Comparison of ENCODE assay signal across 12 cellular contexts in genomic region chr1:195663549-195664280, GRCh38.
DNase-seq lines count a peak whose midpoint lies in the region; ATAC-seq, FAIRE-seq and TF ChIP-seq lines count a peak whose summit lies in the region.
"Had no signal": no experiment of that assay in that cellular context is flagged by ENCODE, and none has a peak within 500 bp of the region (broad histone marks: within the 10 kb centered on the region; RNA-seq: fewer than 3 reads in every experiment).

No MANE protein-coding gene starts in this region.

- no peak for TF ChIP-seq CTCF in Calu3 (IDR thresholded peaks at IDR 0.05; ENCODE audit: unreplicated experiment)
- no peak for TF ChIP-seq CTCF in bronchial epithelial cell (IDR thresholded peaks at IDR 0.05; ENCODE audit: insufficient read depth, low read length, severe bottlenecking)
- no peak for TF ChIP-seq CTCF in coronary artery (IDR thresholded peaks at IDR 0.05)
- no peak for TF ChIP-seq CTCF in left ventricle myocardium inferior (IDR thresholded peaks at IDR 0.05; ENCODE audit: borderline replicate concordance)

- H3K4me3 Mint-ChIP-seq in Calu3 (ENCODE audit: low read depth, unreplicated experiment) (peak overlapping the region; percentile 30), immature natural killer cell (no peak overlapping the region)

- peak; percentile 50 for DNase-seq in Calu3
- DNase-seq in MV-4-11 (lab: John Stamatoyannopoulos, UW) = peak; percentile 73
- peak; percentile 81 for DNase-seq in bronchial epithelial cell (ENCODE audit: low read depth)
- no peak for DNase-seq in coronary artery (ENCODE audit: low spot score)
- no peak for DNase-seq in left ventricle myocardium inferior
- DNase-seq in immature natural killer cell = no peak
- DNase-seq: activated CD4-positive, CD25-positive, alpha-beta regulatory T cell; activated gamma-delta T cell; kidney glomerular epithelial cell; NCI-H1417 had no signal

- H3K9me3 ChIP-seq in mesodermal cell (ENCODE audit: control insufficient read depth, low read length) (no peaks in the 10 kb centered on the region), left ventricle myocardium inferior (replicated peaks) (peaks cover 15% of the 10 kb centered on the region)

- H3K4me1 Mint-ChIP-seq in Calu3 (ENCODE audit: low read depth, unreplicated experiment) = peaks cover 20% of the 10 kb centered on the region
- no peaks in the 10 kb centered on the region for H3K4me1 Mint-ChIP-seq in immature natural killer cell

- H3K27ac ChIP-seq in mesodermal cell (ENCODE audit: low read depth, low read length, severe bottlenecking) (peak overlapping the region; percentile 61), coronary artery (no peak overlapping the region), left ventricle myocardium inferior (replicated peaks) (no peak overlapping the region)

- H3K36me3 ChIP-seq in bronchial epithelial cell (ENCODE audit: control insufficient read depth, insufficient read depth, low read length) = no peaks in the 10 kb centered on the region
- no peaks in the 10 kb centered on the region for H3K36me3 ChIP-seq in mesodermal cell (ENCODE audit: control insufficient read depth, insufficient read depth, low read length)
- H3K36me3 ChIP-seq in left ventricle myocardium inferior = no peaks in the 10 kb centered on the region

- no peak for FAIRE-seq in bronchial epithelial cell (lab: Jason Lieb, UNC)

- H3K4me3 ChIP-seq in bronchial epithelial cell (ENCODE audit: low read depth, low read length) (no peak overlapping the region), mesodermal cell (ENCODE audit: extremely low read depth, insufficient read depth, low read length, poor library complexity, severe bottlenecking) (no peak overlapping the region), coronary artery (no peak overlapping the region), left ventricle myocardium inferior (no peak overlapping the region)

- BruUV-seq in Calu3 (replicated peaks; lab: Mats Ljungman, UMichigan) = no TSS peak

- H3K9me3 Mint-ChIP-seq in Calu3 (ENCODE audit: low read depth, unreplicated experiment) (no peaks in the 10 kb centered on the region), immature natural killer cell (peaks cover 13 to 58% (median 26%) of the 10 kb centered on the region in 6 donors)

- 83 to 86% methylated on average over 2 to 3 of the region's 4 CpGs for WGBS in mesodermal cell (ENCODE audit: insufficient coverage in 2 of 2), 2 experiments

- H3K27me3 Mint-ChIP-seq in Calu3 (ENCODE audit: unreplicated experiment) (no peaks in the 10 kb centered on the region), immature natural killer cell (ENCODE audit: low read depth in 3 of 3) (no peaks in the 10 kb centered on the region)

- CTCF ChIA-PET in Calu3 (lab: Charles Lee) = interaction anchor here (0.5 to 1.3 kb wide), 7 partner anchors 10 to 1797 kb away, joined by 3 to 9 read pairs (median 3); no protein-coding TSS in a partner anchor

- H3K4me1 ChIP-seq in mesodermal cell (ENCODE audit: control insufficient read depth, insufficient read depth, low read length, poor library complexity, severe bottlenecking) = peaks cover 9% of the 10 kb centered on the region
- no peaks in the 10 kb centered on the region for H3K4me1 ChIP-seq in left ventricle myocardium inferior

- peak overlapping the region; percentile 83 for H3K27ac Mint-ChIP-seq in Calu3 (ENCODE audit: unreplicated experiment)
- no peak overlapping the region for H3K27ac Mint-ChIP-seq in immature natural killer cell

- H3K36me3 Mint-ChIP-seq in Calu3 (ENCODE audit: insufficient read depth, unreplicated experiment) = peaks cover 7% of the 10 kb centered on the region
- no peaks in the 10 kb centered on the region for H3K36me3 Mint-ChIP-seq in immature natural killer cell

- H3K27me3 ChIP-seq in bronchial epithelial cell (ENCODE audit: control insufficient read depth, insufficient read depth, low read length) (no peaks in the 10 kb centered on the region), left ventricle myocardium inferior (ENCODE audit: low read depth) (no peaks in the 10 kb centered on the region)

- no peak for ATAC-seq in HG03457 (IDR thresholded peaks at IDR 0.05; ENCODE audit: unreplicated experiment)

- intact Hi-C loops in Calu3 (cut with micrococcal nuclease; ENCODE audit: unreplicated experiment) = no loop called here
- intact Hi-C loops in left ventricle myocardium inferior (cut with micrococcal nuclease) = no loop called here

Comparison
In these comparisons a context has a peak if more than half of its experiments do, and no peak if none do; other contexts are left out.
1. DNase-seq: peak in Calu3 (single experiment), MV-4-11 (single experiment) and bronchial epithelial cell (single experiment); none in coronary artery (single experiment), left ventricle myocardium inferior (single experiment) and immature natural killer cell (0 of 3).